ENCODE assay signal across 8 cellular contexts in the genomic region with DNA sequence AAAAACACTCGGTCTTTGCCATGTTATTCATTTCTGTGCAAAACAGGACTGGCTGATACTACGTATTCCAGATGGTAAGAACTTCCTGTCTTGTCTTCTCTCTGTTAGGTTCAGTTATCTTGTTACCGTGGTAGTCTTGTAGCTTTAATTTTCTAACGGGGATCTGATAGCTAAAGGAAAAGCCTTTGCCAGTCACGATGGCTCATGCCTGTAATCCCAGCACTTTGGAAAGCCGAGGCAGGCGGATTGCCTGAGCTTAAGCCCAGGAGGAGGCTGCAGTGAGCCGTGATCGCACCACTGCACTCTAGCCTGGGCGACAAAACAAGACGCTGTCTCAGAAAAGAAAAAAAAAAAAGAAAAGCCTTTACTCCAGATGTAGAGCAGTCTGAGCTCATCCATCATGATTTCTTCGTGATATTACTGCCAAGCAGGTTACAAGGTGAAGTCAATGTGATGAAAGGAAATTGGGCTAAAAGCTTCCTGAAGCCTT. TPM values are rescaled to one million over a fixed set of nuclear protein-coding genes. Genes with fewer than 3 reads are reported as not detected.
A peak's percentile ranks its signal among the peaks of the same experiment; 100 is the strongest.
DNase-seq lines count a peak whose midpoint lies in the region; ATAC-seq and TF ChIP-seq lines count a peak whose summit lies in the region.

No MANE protein-coding gene starts in this region.

- H3K36me3 ChIP-seq in BJ (ENCODE audit: control insufficient read depth, insufficient read depth, low read length) = no peaks in the 10 kb centered on the region
- H3K36me3 ChIP-seq in mesenchymal stem cell (ENCODE audit: control insufficient read depth in 1 of 2, insufficient read depth in 2 of 2, low read depth in 1 of 2, low read length in 2 of 2) = no peaks in the 10 kb centered on the region
- H3K36me3 ChIP-seq in aorta (ENCODE audit: control insufficient read depth in 1 of 2, insufficient read depth in 2 of 2, low read length in 1 of 2) = no peaks in the 10 kb centered on the region

- H3K23ac ChIP-seq in mesenchymal stem cell (ENCODE audit: low read length in 2 of 2) = no peak overlapping the region

- H2BK5ac ChIP-seq in mesenchymal stem cell (ENCODE audit: low read depth, low read length, poor library complexity, severe bottlenecking) = no peak overlapping the region

- no peak overlapping the region for H2BK12ac ChIP-seq in mesenchymal stem cell (ENCODE audit: low read length in 2 of 2)

- CTCF ChIA-PET in BJ (lab: Yijun Ruan, JAX) = interaction anchor here (0.5 to 4.7 kb wide), 5 partner anchors 48 to 431 kb away, joined by 3 to 39 read pairs (median 4); no protein-coding TSS in a partner anchor
- CTCF ChIA-PET in RWPE1 (lab: Yijun Ruan, JAX) = interaction anchor here (0.6 kb wide), 1 partner anchor 259 kb away, joined by 3 read pairs; no protein-coding TSS in a partner anchor

- no peak overlapping the region for H3K18ac ChIP-seq in mesenchymal stem cell (ENCODE audit: low read depth in 1 of 2, low read length in 2 of 2)

- no peak overlapping the region for H3K4ac ChIP-seq in mesenchymal stem cell (ENCODE audit: low read depth in 1 of 2, low read length in 2 of 2)

- H3K27me3 ChIP-seq in BJ (ENCODE audit: control insufficient read depth, insufficient read depth, low read length) (no peaks in the 10 kb centered on the region), mesenchymal stem cell (ENCODE audit: control insufficient read depth in 1 of 2, insufficient read depth in 1 of 2, low read length in 2 of 2) (no peaks in the 10 kb centered on the region), aorta (ENCODE audit: control insufficient read depth in 1 of 2, insufficient read depth in 2 of 2, low read length in 1 of 2) (no peaks in the 10 kb centered on the region)

- H2AK5ac ChIP-seq in mesenchymal stem cell (ENCODE audit: low read length, severe bottlenecking) = no peak overlapping the region

- ATAC-seq in GM21576 (IDR thresholded peaks at IDR 0.05; ENCODE audit: unreplicated experiment) (no peak), aorta (ENCODE audit: low FRiP score) (no peak)

- in situ Hi-C loops in KBM-7 (cut with MboI; ENCODE audit: low pct_unique_long_range_greater_than_20kb, low sequenced_read_pairs) = no loop called here

- TF ChIP-seq CTCF in BJ (IDR thresholded peaks at IDR 0.05; ENCODE audit: insufficient read depth, low read depth, low read length) = peak; percentile 32
- TF ChIP-seq CTCF in coronary artery (IDR thresholded peaks at IDR 0.05) = no peak
- TF ChIP-seq CTCF in RWPE1 (conservative IDR thresholded peaks at IDR 0.05; ENCODE audit: low read depth) = no peak

- H2AFZ ChIP-seq in mesenchymal stem cell (ENCODE audit: low read depth, low read length) = no peak overlapping the region

- H4K8ac ChIP-seq in mesenchymal stem cell (ENCODE audit: low read length) = no peak overlapping the region

- POLR2A ChIA-PET in BJ (lab: Charles Lee) (no interaction called here), RWPE1 (lab: Yijun Ruan, JAX; ENCODE audit: low non-redundant PET) (no interaction called here)

- intact Hi-C loops in aorta (cut with DNase I) = no loop called here

- peak overlapping the region; percentile 82 for H3K9ac ChIP-seq in mesenchymal stem cell (ENCODE audit: low read length)

- no peaks in the 10 kb centered on the region for H3K79me1 ChIP-seq in mesenchymal stem cell (replicated peaks; ENCODE audit: low read length, poor library complexity, severe bottlenecking)

- H3K4me3 ChIP-seq in BJ (ENCODE audit: low read depth, low read length) (peak overlapping the region; percentile 1; the same call in 1 of the 2 replicates), coronary artery (peak overlapping the region; percentile 20), mesenchymal stem cell (ENCODE audit: insufficient read depth in 1 of 2, low read depth in 1 of 2, low read length in 2 of 2) (peak overlapping the region in 1 of 2 experiments; percentile 62), aorta (ENCODE audit: low read length in 2 of 2) (no peak overlapping the region)

- H3K27ac ChIP-seq in coronary artery = no peak overlapping the region
- no peak overlapping the region for H3K27ac ChIP-seq in mesenchymal stem cell (ENCODE audit: low read length, poor library complexity, severe bottlenecking)
- H3K27ac ChIP-seq in RWPE1 = no peak overlapping the region
- H3K27ac ChIP-seq in aorta (ENCODE audit: low read depth in 1 of 2, low read length in 2 of 2) = no peak overlapping the region

- WGBS in mesenchymal stem cell = 31% methylated on average over 10 of the region's 12 CpGs
- 5 to 6% methylated on average over 12 of the region's 12 CpGs for WGBS in aorta, 2 donors

- DNase-seq in BJ (ENCODE audit: low read depth) (no peak), NCI-H2227 (lab: John Stamatoyannopoulos, UW; ENCODE audit: unreplicated experiment) (peak; percentile 67), coronary artery (ENCODE audit: low spot score) (no peak), mesenchymal stem cell (peak; percentile 47), KBM-7 (no peak), RWPE1 (ENCODE audit: low spot score) (no peak), aorta (no peak)

- H3K14ac ChIP-seq in mesenchymal stem cell (ENCODE audit: low read length in 2 of 2) = no peak overlapping the region

- H2BK15ac ChIP-seq in mesenchymal stem cell (ENCODE audit: low read depth, poor library complexity, severe bottlenecking) = no peak overlapping the region

- H4K91ac ChIP-seq in mesenchymal stem cell (ENCODE audit: low read length) = no peak overlapping the region

- H3K4me2 ChIP-seq in mesenchymal stem cell (ENCODE audit: low read length, poor library complexity, severe bottlenecking) = peak overlapping the region; percentile 18

- H3K4me1 ChIP-seq in mesenchymal stem cell (ENCODE audit: control insufficient read depth, insufficient read depth, low read depth, low read length) (peaks cover 1% of the 10 kb centered on the region), aorta (ENCODE audit: control insufficient read depth in 1 of 2, insufficient read depth in 2 of 2, low read length in 2 of 2) (no peaks in the 10 kb centered on the region)

- H3K9me3 ChIP-seq in mesenchymal stem cell (ENCODE audit: control insufficient read depth, low read length) (no peaks in the 10 kb centered on the region), aorta (ENCODE audit: control insufficient read depth, low read length) (no peaks in the 10 kb centered on the region)

- no peak overlapping the region for H2BK120ac ChIP-seq in mesenchymal stem cell (ENCODE audit: low read depth, low read length)

RNA-seq across cellular contexts. Expression of a gene that starts 11.1 kb away (rescaled TPM):
- polyA plus RNA-seq in BJ (2011; rRNA removed) = 19.5 and 28.6 TPM in 2 replicates
- 28.7 and 29.2 TPM in 2 replicates for polyA minus RNA-seq in BJ (2011; rRNA and poly(A)+ RNA removed)
- polyA plus RNA-seq in mesenchymal stem cell (2013, experiment 1 of 2) = 18.6 TPM
- polyA plus RNA-seq in mesenchymal stem cell (2013, experiment 2 of 2) = 19.3 TPM
- total RNA-seq in aorta = 10 to 100 TPM; 44.2 to 46.5 TPM
- 10 to 100 TPM in 1 of 2 donors, 1 to 10 TPM in 1; 7.6 to 52.0 TPM for polyA plus RNA-seq in aorta

RNA-seq across cellular contexts. Expression of a gene that starts 36.3 kb away (rescaled TPM):
- polyA plus RNA-seq in BJ (2011; rRNA removed) = 20.9 and 22.2 TPM in 2 replicates
- 32.2 and 46.8 TPM in 2 replicates for polyA minus RNA-seq in BJ (2011; rRNA and poly(A)+ RNA removed)
- polyA plus RNA-seq in mesenchymal stem cell (2013, experiment 1 of 2) = 8.8 TPM
- 8.1 TPM for polyA plus RNA-seq in mesenchymal stem cell (2013, experiment 2 of 2)
- 10 to 100 TPM; 73.1 to 93.5 TPM for total RNA-seq in aorta
- 10 to 100 TPM; 13.1 to 14.6 TPM for polyA plus RNA-seq in aorta

Comparison
In these comparisons a context has a peak if more than half of its experiments do, and no peak if none do; other contexts are left out.
1. DNase-seq: peak in NCI-H2227 (single experiment) and mesenchymal stem cell (single experiment); none in BJ (single experiment), coronary artery (single experiment), KBM-7 (single experiment), RWPE1 (single experiment) and aorta (0 of 2).
2. H3K4me3 ChIP-seq: peak in BJ (single experiment) and coronary artery (single experiment); none in aorta (0 of 2).